Comparison of ENCODE assay signal across 8 cellular contexts in genomic region chr2:197514754-197515153, GRCh38. TPM values are rescaled to one million over a fixed set of nuclear protein-coding genes. Genes with fewer than 3 reads are reported as not detected.
DNase-seq lines count a peak whose midpoint lies in the region; ATAC-seq, FAIRE-seq and TF ChIP-seq lines count a peak whose summit lies in the region.

No MANE protein-coding gene starts in this region.

- H3K4me1 Mint-ChIP-seq in activated CD8-positive, alpha-beta T cell treated with anti-CD3 and anti-CD28 coated beads for 36 hours (ENCODE audit: low read depth): peaks cover 30% of the 10 kb centered on the region

- peak overlapping the region; percentile 92 for H3K27ac Mint-ChIP-seq in activated CD8-positive, alpha-beta T cell treated with anti-CD3 and anti-CD28 coated beads for 36 hours

- H3K4me1 ChIP-seq in BLaER1: peaks cover 21% of the 10 kb centered on the region
- H3K4me1 ChIP-seq in kidney (ENCODE audit: control insufficient read depth in 1 of 2, insufficient read depth in 1 of 2, low read depth in 1 of 2, low read length in 2 of 2): peaks cover 4 to 7% of the 10 kb centered on the region in 2 donors
- H3K4me1 ChIP-seq in thymus (ENCODE audit: control insufficient read depth, insufficient read depth, low read length): peaks cover 4% of the 10 kb centered on the region

- TF ChIP-seq CTCF in activated CD8-positive, alpha-beta T cell treated with anti-CD3 and anti-CD28 coated beads for 36 hours (IDR thresholded peaks at IDR 0.05): no peak
- TF ChIP-seq CTCF in kidney (IDR thresholded peaks at IDR 0.05; ENCODE audit: borderline replicate concordance, extremely low read depth, insufficient read depth): no peak

- peaks cover 17% of the 10 kb centered on the region for H3K9me3 ChIP-seq in BLaER1
- H3K9me3 ChIP-seq in kidney (ENCODE audit: control insufficient read depth in 1 of 2, low read length in 2 of 2): no peaks in the 10 kb centered on the region
- no peaks in the 10 kb centered on the region for H3K9me3 ChIP-seq in thymus (ENCODE audit: control insufficient read depth)

- no peaks in the 10 kb centered on the region for H3K27me3 Mint-ChIP-seq in activated CD8-positive, alpha-beta T cell treated with anti-CD3 and anti-CD28 coated beads for 36 hours

- peaks cover 8% of the 10 kb centered on the region for H3K36me3 Mint-ChIP-seq in activated CD8-positive, alpha-beta T cell treated with anti-CD3 and anti-CD28 coated beads for 36 hours (ENCODE audit: low read depth)

- peak overlapping the region; percentile 99 for H3K4me3 Mint-ChIP-seq in activated CD8-positive, alpha-beta T cell treated with anti-CD3 and anti-CD28 coated beads for 36 hours

- H3K36me3 ChIP-seq in BLaER1 (peaks cover 24% of the 10 kb centered on the region), kidney (ENCODE audit: control insufficient read depth in 1 of 2, insufficient read depth in 2 of 2, low read length in 2 of 2) (no peaks in the 10 kb centered on the region), thymus (ENCODE audit: control insufficient read depth, insufficient read depth) (no peaks in the 10 kb centered on the region)

- POLR2A ChIA-PET in activated CD8-positive, alpha-beta T cell treated with anti-CD3 and anti-CD28 coated beads for 36 hours (lab: Charles Lee): interaction anchor here (1.1 to 3.9 kb wide), 5 partner anchors 9 to 80 kb away, joined by 3 to 81 read pairs (median 4); partner anchors contain the start of genes COQ10B, HSPD1, HSPE1 and SF3B1

- H4K20me1 ChIP-seq in BLaER1: peaks cover 35% of the 10 kb centered on the region

- H3K27ac ChIP-seq in BLaER1: peak overlapping the region; percentile 91
- peak overlapping the region; percentile 78 to 92 for H3K27ac ChIP-seq in kidney (ENCODE audit: low read depth in 2 of 2, low read length in 2 of 2)
- H3K27ac ChIP-seq in thymus (ENCODE audit: low read depth): peak overlapping the region; percentile 27

- WGBS in thymus: 67% methylated on average over 3 of the region's 3 CpGs

- intact Hi-C loops in activated CD8-positive, alpha-beta T cell treated with anti-CD3 and anti-CD28 coated beads for 36 hours (cut with micrococcal nuclease): loop anchor here (2.0 kb wide), 1 partner anchor 14 kb away; the partner anchor contains the start of gene HSPE1
- intact Hi-C loops in kidney (cut with DNase I): no loop called here

- H3K4me2 ChIP-seq in BLaER1: peak overlapping the region; percentile 87

- ATAC-seq in activated CD8-positive, alpha-beta T cell treated with anti-CD3 and anti-CD28 coated beads for 36 hours: no peak
- no peak for ATAC-seq in GM21423 (IDR thresholded peaks at IDR 0.05; ENCODE audit: unreplicated experiment)

- H3K9me3 Mint-ChIP-seq in activated CD8-positive, alpha-beta T cell treated with anti-CD3 and anti-CD28 coated beads for 36 hours: no peaks in the 10 kb centered on the region

- no peaks in the 10 kb centered on the region for H3K27me3 ChIP-seq in BLaER1
- no peaks in the 10 kb centered on the region for H3K27me3 ChIP-seq in thymus (ENCODE audit: control insufficient read depth, insufficient read depth)

- DNase-seq in HTR-8/SVneo (ENCODE audit: insufficient read length, low spot score): peak; percentile 21
- no peak for DNase-seq in activated CD8-positive, alpha-beta T cell treated with anti-CD3 and anti-CD28 coated beads for 36 hours
- no peak for DNase-seq in kidney
- DNase-seq in cerebellar nuclear complex (lab: John Stamatoyannopoulos, UW): no peak
- DNase-seq in nucleus accumbens (lab: John Stamatoyannopoulos, UW): no peak

- CTCF ChIA-PET in activated CD8-positive, alpha-beta T cell treated with anti-CD3 and anti-CD28 coated beads for 36 hours (lab: Charles Lee): interaction anchor here (1.0 to 2.9 kb wide), 2 partner anchors 8 to 15 kb away, joined by 3 to 13 read pairs; partner anchors contain the start of genes HSPD1 and HSPE1

- H3K9ac ChIP-seq in BLaER1 (peak overlapping the region; percentile 96), kidney (ENCODE audit: low read length in 2 of 2) (peak overlapping the region; percentile 94 to 96)

- FAIRE-seq in HTR-8/SVneo (lab: Jason Lieb, UNC) (no peak), kidney (lab: Jason Lieb, UNC) (no peak)

- H3K4me3 ChIP-seq in BLaER1 (peak overlapping the region; percentile 91), kidney (ENCODE audit: low read length in 2 of 2) (peak overlapping the region; percentile 61 to 90), thymus (ENCODE audit: low read length) (peak overlapping the region; percentile 99)

RNA-seq across cellular contexts. Expression of gene MOB4, which starts 1.1 kb away (rescaled TPM):
- 10 to 100 TPM; 15.1 to 15.9 TPM for total RNA-seq in activated CD8-positive, alpha-beta T cell treated with anti-CD3 and anti-CD28 coated beads for 36 hours
- 23.0 TPM for total RNA-seq in kidney
- polyA plus RNA-seq in kidney (ENCODE audit: insufficient read depth, low read depth, low replicate concordance) (16.5 TPM), thymus (43.5 TPM)

RNA-seq across cellular contexts. Expression of gene HSPE1, which starts 14.6 kb away (rescaled TPM):
- total RNA-seq in activated CD8-positive, alpha-beta T cell treated with anti-CD3 and anti-CD28 coated beads for 36 hours: 100 to 1,000 TPM; 345 to 356 TPM
- 78.1 TPM for total RNA-seq in kidney
- polyA plus RNA-seq in kidney (ENCODE audit: insufficient read depth, low read depth, low replicate concordance) (427 TPM), thymus (124 TPM)

RNA-seq across cellular contexts. Expression of gene HSPD1, which starts 15.1 kb away (rescaled TPM):
- total RNA-seq in activated CD8-positive, alpha-beta T cell treated with anti-CD3 and anti-CD28 coated beads for 36 hours: 1,000 to 10,000 TPM; 1,034 to 1,051 TPM
- total RNA-seq in kidney: 157 TPM
- polyA plus RNA-seq in kidney (ENCODE audit: insufficient read depth, low read depth, low replicate concordance): 390 TPM
- 159 TPM for polyA plus RNA-seq in thymus

Comparison
In these comparisons a context has a peak if more than half of its experiments do, and no peak if none do; other contexts are left out.
1. H3K27ac ChIP-seq: peak in every context shown above with its lines; median percentile 91 in BLaER1; 85 in kidney; 27 in thymus.